Comparison of ENCODE assay signal across 2 cellular contexts in genomic region chr5:172411423-172412111, GRCh38.
TF ChIP-seq lines count a peak whose summit lies in the region.

No MANE protein-coding gene starts in this region.

TF ChIP-seq in SK-N-SH, 30 proteins besides CTCF, POLR2A, EP300 and RAD21 (continued from another document):
- TF ChIP-seq PBX3 (IDR thresholded peaks at IDR 0.05): no peak

TF ChIP-seq in SK-N-SH treated with all-trans-retinoic acid at 6 μM for 48 hours, 23 proteins besides CTCF, POLR2A, EP300 and RAD21 (continued from another document):
- TF ChIP-seq ZNF8 (CRISPR knock-in tag; IDR thresholded peaks at IDR 0.05) (no peak), CSRNP3 (CRISPR knock-in tag; IDR thresholded peaks at IDR 0.05) (no peak), RARB (CRISPR knock-in tag; IDR thresholded peaks at IDR 0.05) (no peak), SNAI2 (CRISPR knock-in tag; IDR thresholded peaks at IDR 0.05) (no peak), ZNF565 (CRISPR knock-in tag; conservative IDR thresholded peaks at IDR 0.05; ENCODE audit: low read depth) (no peak), PATZ1 (CRISPR knock-in tag; IDR thresholded peaks at IDR 0.05; ENCODE audit: borderline replicate concordance) (no peak)
